Comparison of ENCODE assay signal across 1 cellular context in genomic region chr12:6890789-6891624, GRCh38.
TF ChIP-seq lines count a peak whose summit lies in the region.

No MANE protein-coding gene starts in this region.

TF ChIP-seq in K562, 482 proteins besides CTCF, POLR2A, EP300 and RAD21 (continued from another document and continues in another):
- TF ChIP-seq ARID4B (CRISPR knock-in tag; IDR thresholded peaks at IDR 0.05) (peak; percentile 7; the same call in 1 of the 2 replicates), ZNF586 (CRISPR knock-in tag; conservative IDR thresholded peaks at IDR 0.05) (no peak), E2F3 (CRISPR knock-in tag; IDR thresholded peaks at IDR 0.05) (0 out of 2 replicates have a peak, but pooled peaks have one; percentile 27), CREB1 (IDR thresholded peaks at IDR 0.05) (peak; percentile 73), CREB1 (CRISPR knock-in tag; IDR thresholded peaks at IDR 0.05) (peak; percentile 76), MYBL2 (IDR thresholded peaks at IDR 0.05; ENCODE audit: low read depth) (peak; percentile 92), MYBL2 (CRISPR knock-in tag; IDR thresholded peaks at IDR 0.05; ENCODE audit: borderline replicate concordance) (no peak), HMG20A (CRISPR knock-in tag; conservative IDR thresholded peaks at IDR 0.05) (no peak), NFE2 (IDR thresholded peaks at IDR 0.05; ENCODE audit: low read depth) (peak; percentile 100), POLR2B (IDR thresholded peaks at IDR 0.05; ENCODE audit: low read depth, partially characterized antibody) (peak; percentile 70), ZNF274 (IDR thresholded peaks at IDR 0.05; ENCODE audit: borderline replicate concordance, low read depth, low read length) (no peak), TRIM24 (IDR thresholded peaks at IDR 0.05) (peak; percentile 63 to 81; a peak in 3 of 4 replicates), PHF8 (IDR thresholded peaks at IDR 0.05; ENCODE audit: borderline replicate concordance, low read length) (peak; percentile 72), HMGN3 (IDR thresholded peaks at IDR 0.05; ENCODE audit: borderline replicate concordance, extremely low read depth, insufficient read length, low read depth, low read length) (peak; percentile 95), XRCC5 (IDR thresholded peaks at IDR 0.05; ENCODE audit: low read depth, low read length) (peak; percentile 85), CREB3L1 (IDR thresholded peaks at IDR 0.05; ENCODE audit: borderline replicate concordance, low read depth) (peak; percentile 80; the same call in 1 of the 2 replicates), POLR2G (IDR thresholded peaks at IDR 0.05; ENCODE audit: low read depth, low read length) (peak; percentile 87), CEBPZ (IDR thresholded peaks at IDR 0.05; ENCODE audit: borderline replicate concordance, low read depth, low read length) (no peak), AFF4 (CRISPR knock-in tag; IDR thresholded peaks at IDR 0.05) (peak; percentile 83; the same call in 1 of the 2 replicates), ZNF830 (CRISPR knock-in tag; IDR thresholded peaks at IDR 0.05) (no peak), SPI1 (IDR thresholded peaks at IDR 0.05; ENCODE audit: borderline replicate concordance, low read depth, low read length) (peak; percentile 66; the same call in 1 of the 2 replicates), CTCFL (IDR thresholded peaks at IDR 0.05; ENCODE audit: borderline replicate concordance, insufficient read depth, low read depth, low read length, poor library complexity, severe bottlenecking) (no peak), KLF16 (IDR thresholded peaks at IDR 0.05) (no peak), MAX (CRISPR knock-in tag; IDR thresholded peaks at IDR 0.05) (peak; percentile 84), E2F1 (CRISPR knock-in tag; IDR thresholded peaks at IDR 0.05) (peak; percentile 83; the same call in 1 of the 2 replicates), ESRRA (IDR thresholded peaks at IDR 0.05; ENCODE audit: borderline replicate concordance, low read depth) (peak; percentile 53; the same call in 1 of the 2 replicates), ATF1 (CRISPR knock-in tag; IDR thresholded peaks at IDR 0.05) (no peak), ATF1 (tag; IDR thresholded peaks at IDR 0.05) (peak; percentile 83), DACH1 (IDR thresholded peaks at IDR 0.05; ENCODE audit: partially characterized antibody) (peak; percentile 50), BRD4 (IDR thresholded peaks at IDR 0.05) (peak; percentile 83; the same call in 1 of the 2 replicates), U2AF1 (optimal IDR thresholded peaks at IDR 0.05; ENCODE audit: low read depth, low read length) (no peak), USF1 (CRISPR knock-in tag; IDR thresholded peaks at IDR 0.05) (peak; percentile 97), GABPB1 (CRISPR knock-in tag; IDR thresholded peaks at IDR 0.05) (peak; percentile 73), JUN (IDR thresholded peaks at IDR 0.05; ENCODE audit: borderline replicate concordance, low read depth, low read length) (peak; percentile 63; the same call in 1 of the 2 replicates), JUN (CRISPR knock-in tag; IDR thresholded peaks at IDR 0.05; ENCODE audit: borderline replicate concordance) (no peak), SREBF2 (CRISPR knock-in tag; IDR thresholded peaks at IDR 0.05) (no peak), TFE3 (CRISPR knock-in tag; IDR thresholded peaks at IDR 0.05) (peak; percentile 98), FOSL1 (tag; conservative IDR thresholded peaks at IDR 0.05) (peak; percentile 27; the same call in 1 of the 2 replicates), GTF2F1 (IDR thresholded peaks at IDR 0.05; ENCODE audit: low read depth, low read length) (0 out of 2 replicates have a peak, but pooled peaks have one; percentile 32), TEAD4 (IDR thresholded peaks at IDR 0.05; ENCODE audit: low read length) (peak; percentile 33; the same call in 1 of the 2 replicates), TEAD4 (CRISPR knock-in tag; IDR thresholded peaks at IDR 0.05; ENCODE audit: borderline replicate concordance) (no peak), GTF2E2 (tag; IDR thresholded peaks at IDR 0.05) (peak; percentile 78)
